In the genomic region with DNA sequence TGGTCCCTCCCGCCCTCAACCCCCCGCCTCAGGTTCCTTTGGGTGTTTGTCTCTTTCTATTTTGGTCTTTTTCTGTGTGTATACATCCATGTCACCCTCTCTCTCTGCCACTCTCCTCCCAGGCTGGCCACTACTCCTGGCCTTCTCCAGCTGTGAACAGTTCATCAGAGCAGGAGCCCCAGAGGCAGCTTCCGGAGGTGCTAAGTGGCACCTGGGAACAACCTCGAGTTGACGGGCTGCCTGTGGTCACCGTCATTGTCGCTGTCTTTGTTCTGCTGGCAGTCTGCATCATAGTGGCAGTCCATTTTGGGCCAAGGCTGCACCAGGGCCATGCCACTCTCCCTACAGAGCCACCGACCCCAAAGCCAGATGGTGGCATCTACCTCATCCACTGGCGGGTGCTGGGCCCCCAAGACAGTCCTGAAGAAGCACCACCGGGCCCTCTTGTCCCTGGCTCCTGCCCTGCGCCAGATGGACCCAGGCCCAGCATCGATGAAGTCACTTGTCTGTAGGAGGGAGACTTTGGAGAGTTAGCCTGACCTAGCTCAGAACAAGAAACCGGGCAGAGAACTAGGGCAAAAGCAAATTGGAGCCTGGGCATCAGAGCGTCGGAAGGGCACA, we compare ENCODE assay signal across 1 cellular context.
TF ChIP-seq lines count a peak whose summit lies in the region.

No MANE protein-coding gene starts in this region.

TF ChIP-seq in HepG2, 621 proteins besides CTCF, POLR2A, EP300 and RAD21:
- no peak for TF ChIP-seq CCAR2 (optimal IDR thresholded peaks at IDR 0.05; ENCODE audit: low read depth, low read length)
- TF ChIP-seq HDAC1 (CRISPR knock-in tag; IDR thresholded peaks at IDR 0.05): no peak
- TF ChIP-seq, protein P1, sequence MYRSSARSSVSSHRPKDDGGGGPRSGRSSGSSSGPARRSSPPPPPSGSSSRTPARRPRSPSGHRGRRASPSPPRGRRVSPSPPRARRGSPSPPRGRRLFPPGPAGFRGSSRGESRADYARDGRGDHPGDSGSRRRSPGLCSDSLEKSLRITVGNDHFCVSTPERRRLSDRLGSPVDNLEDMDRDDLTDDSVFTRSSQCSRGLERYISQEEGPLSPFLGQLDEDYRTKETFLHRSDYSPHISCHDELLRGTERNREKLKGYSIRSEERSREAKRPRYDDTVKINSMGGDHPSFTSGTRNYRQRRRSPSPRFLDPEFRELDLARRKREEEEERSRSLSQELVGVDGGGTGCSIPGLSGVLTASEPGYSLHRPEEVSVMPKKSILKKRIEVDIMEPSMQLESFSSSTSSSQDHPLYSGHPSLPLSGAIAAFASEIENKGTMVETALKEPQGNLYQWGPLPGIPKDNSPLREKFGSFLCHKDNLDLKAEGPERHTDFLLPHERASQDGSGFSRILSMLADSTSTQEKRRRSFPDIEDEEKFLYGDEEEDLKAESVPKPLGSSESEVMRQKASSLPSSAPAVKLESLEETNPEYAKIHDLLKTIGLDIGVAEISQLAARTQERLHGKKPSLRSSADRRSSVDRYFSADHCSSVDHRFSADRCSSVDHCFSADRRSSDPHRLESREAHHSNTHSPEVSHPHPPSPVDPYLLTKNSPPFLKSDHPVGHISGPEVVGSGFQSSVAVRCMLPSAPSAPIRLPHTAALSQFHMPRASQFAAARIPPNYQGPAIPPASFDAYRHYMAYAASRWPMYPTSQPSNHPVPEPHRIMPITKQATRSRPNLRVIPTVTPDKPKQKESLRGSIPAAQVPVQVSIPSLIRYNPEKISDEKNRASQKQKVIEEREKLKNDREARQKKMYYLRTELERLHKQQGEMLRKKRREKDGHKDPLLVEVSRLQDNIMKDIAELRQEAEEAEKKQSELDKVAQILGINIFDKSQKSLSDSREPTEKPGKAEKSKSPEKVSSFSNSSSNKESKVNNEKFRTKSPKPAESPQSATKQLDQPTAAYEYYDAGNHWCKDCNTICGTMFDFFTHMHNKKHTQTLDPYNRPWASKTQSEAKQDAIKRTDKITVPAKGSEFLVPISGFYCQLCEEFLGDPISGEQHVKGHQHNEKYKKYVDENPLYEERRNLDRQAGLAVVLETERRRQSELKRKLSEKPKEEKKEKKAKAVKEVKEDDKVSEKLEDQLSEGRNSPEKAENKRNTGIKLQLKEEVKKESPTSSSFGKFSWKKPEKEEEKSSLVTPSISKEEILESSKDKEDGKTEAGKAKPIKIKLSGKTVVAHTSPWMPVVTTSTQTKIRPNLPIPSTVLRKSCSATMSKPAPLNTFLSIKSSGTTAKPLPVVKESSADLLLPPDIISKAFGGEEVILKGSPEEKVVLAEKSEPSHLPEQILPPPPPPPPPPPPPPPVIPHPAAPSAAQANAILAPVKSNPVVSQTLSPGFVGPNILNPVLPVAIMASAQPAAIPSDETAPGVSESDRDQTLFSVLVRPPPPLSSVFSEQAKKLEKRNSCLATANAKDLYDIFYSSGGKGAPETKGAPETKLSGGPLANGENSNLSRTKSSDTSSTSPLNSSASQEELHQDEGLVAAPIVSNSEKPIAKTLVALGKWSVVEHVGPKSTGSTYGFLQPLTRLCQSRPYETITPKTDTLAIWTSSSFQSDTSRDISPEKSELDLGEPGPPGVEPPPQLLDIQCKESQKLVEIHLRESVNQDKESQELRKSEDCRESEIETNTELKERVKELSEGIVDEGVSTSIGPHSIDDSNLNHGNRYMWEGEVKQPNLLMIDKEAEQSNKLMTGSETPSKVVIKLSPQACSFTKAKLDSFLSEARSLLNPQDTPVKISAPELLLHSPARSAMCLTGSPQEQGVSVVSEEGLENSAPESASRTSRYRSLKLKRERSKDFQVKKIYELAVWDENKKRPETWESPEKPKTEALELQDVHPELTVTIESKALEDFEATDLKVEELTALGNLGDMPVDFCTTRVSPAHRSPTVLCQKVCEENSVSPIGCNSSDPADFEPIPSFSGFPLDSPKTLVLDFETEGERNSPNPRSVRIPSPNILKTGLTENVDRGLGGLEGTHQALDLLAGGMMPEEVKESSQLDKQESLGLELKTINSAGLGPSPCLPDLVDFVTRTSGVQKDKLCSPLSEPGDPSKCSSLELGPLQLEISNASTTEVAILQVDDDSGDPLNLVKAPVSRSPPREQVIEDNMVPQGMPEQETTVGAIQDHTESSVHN (CRISPR knock-in tag; IDR thresholded peaks at IDR 0.05): no peak
- no peak for TF ChIP-seq GATAD2A (CRISPR knock-in tag; IDR thresholded peaks at IDR 0.05)
- TF ChIP-seq, protein P2, sequence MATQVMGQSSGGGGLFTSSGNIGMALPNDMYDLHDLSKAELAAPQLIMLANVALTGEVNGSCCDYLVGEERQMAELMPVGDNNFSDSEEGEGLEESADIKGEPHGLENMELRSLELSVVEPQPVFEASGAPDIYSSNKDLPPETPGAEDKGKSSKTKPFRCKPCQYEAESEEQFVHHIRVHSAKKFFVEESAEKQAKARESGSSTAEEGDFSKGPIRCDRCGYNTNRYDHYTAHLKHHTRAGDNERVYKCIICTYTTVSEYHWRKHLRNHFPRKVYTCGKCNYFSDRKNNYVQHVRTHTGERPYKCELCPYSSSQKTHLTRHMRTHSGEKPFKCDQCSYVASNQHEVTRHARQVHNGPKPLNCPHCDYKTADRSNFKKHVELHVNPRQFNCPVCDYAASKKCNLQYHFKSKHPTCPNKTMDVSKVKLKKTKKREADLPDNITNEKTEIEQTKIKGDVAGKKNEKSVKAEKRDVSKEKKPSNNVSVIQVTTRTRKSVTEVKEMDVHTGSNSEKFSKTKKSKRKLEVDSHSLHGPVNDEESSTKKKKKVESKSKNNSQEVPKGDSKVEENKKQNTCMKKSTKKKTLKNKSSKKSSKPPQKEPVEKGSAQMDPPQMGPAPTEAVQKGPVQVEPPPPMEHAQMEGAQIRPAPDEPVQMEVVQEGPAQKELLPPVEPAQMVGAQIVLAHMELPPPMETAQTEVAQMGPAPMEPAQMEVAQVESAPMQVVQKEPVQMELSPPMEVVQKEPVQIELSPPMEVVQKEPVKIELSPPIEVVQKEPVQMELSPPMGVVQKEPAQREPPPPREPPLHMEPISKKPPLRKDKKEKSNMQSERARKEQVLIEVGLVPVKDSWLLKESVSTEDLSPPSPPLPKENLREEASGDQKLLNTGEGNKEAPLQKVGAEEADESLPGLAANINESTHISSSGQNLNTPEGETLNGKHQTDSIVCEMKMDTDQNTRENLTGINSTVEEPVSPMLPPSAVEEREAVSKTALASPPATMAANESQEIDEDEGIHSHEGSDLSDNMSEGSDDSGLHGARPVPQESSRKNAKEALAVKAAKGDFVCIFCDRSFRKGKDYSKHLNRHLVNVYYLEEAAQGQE (IDR thresholded peaks at IDR 0.05; ENCODE audit: borderline replicate concordance in 1 of 2, low read depth in 1 of 2, low read length in 2 of 2): no peak
- TF ChIP-seq ZNF563 (CRISPR knock-in tag; IDR thresholded peaks at IDR 0.05): no peak
- no peak for TF ChIP-seq SIX4 (CRISPR knock-in tag; IDR thresholded peaks at IDR 0.05)
- TF ChIP-seq, protein P3, sequence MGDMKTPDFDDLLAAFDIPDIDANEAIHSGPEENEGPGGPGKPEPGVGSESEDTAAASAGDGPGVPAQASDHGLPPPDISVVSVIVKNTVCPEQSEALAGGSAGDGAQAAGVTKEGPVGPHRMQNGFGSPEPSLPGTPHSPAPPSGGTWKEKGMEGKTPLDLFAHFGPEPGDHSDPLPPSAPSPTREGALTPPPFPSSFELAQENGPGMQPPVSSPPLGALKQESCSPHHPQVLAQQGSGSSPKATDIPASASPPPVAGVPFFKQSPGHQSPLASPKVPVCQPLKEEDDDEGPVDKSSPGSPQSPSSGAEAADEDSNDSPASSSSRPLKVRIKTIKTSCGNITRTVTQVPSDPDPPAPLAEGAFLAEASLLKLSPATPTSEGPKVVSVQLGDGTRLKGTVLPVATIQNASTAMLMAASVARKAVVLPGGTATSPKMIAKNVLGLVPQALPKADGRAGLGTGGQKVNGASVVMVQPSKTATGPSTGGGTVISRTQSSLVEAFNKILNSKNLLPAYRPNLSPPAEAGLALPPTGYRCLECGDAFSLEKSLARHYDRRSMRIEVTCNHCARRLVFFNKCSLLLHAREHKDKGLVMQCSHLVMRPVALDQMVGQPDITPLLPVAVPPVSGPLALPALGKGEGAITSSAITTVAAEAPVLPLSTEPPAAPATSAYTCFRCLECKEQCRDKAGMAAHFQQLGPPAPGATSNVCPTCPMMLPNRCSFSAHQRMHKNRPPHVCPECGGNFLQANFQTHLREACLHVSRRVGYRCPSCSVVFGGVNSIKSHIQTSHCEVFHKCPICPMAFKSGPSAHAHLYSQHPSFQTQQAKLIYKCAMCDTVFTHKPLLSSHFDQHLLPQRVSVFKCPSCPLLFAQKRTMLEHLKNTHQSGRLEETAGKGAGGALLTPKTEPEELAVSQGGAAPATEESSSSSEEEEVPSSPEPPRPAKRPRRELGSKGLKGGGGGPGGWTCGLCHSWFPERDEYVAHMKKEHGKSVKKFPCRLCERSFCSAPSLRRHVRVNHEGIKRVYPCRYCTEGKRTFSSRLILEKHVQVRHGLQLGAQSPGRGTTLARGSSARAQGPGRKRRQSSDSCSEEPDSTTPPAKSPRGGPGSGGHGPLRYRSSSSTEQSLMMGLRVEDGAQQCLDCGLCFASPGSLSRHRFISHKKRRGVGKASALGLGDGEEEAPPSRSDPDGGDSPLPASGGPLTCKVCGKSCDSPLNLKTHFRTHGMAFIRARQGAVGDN (CRISPR knock-in tag; IDR thresholded peaks at IDR 0.05): no peak
- TF ChIP-seq TBL1XR1 (IDR thresholded peaks at IDR 0.05; ENCODE audit: borderline replicate concordance, low read length, partially characterized antibody): no peak
- TF ChIP-seq THAP11 (CRISPR knock-in tag; IDR thresholded peaks at IDR 0.05): no peak
- TF ChIP-seq ZFAT (CRISPR knock-in tag; conservative IDR thresholded peaks at IDR 0.05): no peak
- TF ChIP-seq JDP2 (CRISPR knock-in tag; IDR thresholded peaks at IDR 0.05; ENCODE audit: borderline replicate concordance): no peak
- TF ChIP-seq YEATS2 (CRISPR knock-in tag; IDR thresholded peaks at IDR 0.05; ENCODE audit: borderline replicate concordance): no peak
- no peak for TF ChIP-seq KLF6 (CRISPR knock-in tag; IDR thresholded peaks at IDR 0.05)
- TF ChIP-seq ZBTB42 (CRISPR knock-in tag; IDR thresholded peaks at IDR 0.05): no peak
- no peak for TF ChIP-seq NFYC (CRISPR knock-in tag; IDR thresholded peaks at IDR 0.05)
TF ChIP-seq in HepG2: peak in this region for 0.
